20 cellular contexts compared by ENCODE assay signal in the genomic region with DNA sequence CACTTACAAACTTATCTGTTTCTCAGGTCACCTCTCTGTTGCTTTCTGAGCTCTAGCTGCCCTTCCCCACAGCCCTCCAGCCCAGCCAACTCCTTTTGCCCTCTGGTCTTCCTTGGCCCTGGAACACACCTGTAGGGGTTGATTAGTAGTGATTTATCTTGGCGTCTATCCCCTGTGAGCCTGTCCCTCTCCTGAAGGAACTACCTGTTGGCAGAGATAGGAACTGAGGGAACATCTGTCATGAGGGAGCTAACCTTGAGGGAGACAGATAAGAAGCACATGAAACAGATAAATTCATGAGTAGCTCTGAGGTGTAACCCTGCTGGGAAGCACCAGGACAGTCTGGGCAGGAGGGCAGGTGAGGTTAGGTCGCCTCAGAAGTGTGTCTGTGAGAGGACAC. TPM values are rescaled to one million over a fixed set of nuclear protein-coding genes. Genes with fewer than 3 reads are reported as not detected.
DNase-seq lines count a peak whose midpoint lies in the region; ATAC-seq, FAIRE-seq and TF ChIP-seq lines count a peak whose summit lies in the region.
"Had no signal": no experiment of that assay in that cellular context is flagged by ENCODE, and none has a peak within 500 bp of the region (broad histone marks: within the 10 kb centered on the region; RNA-seq: fewer than 3 reads in every experiment).

No MANE protein-coding gene starts in this region.

- H2AK5ac ChIP-seq in mesendoderm (ENCODE audit: low read length) = no peak overlapping the region

- no peaks in the 10 kb centered on the region for H3K4me1 ChIP-seq in CD4-positive, CD25-positive, alpha-beta regulatory T cell (ENCODE audit: control insufficient read depth, insufficient read depth, low read length, poor library complexity, severe bottlenecking)
- H3K4me1 ChIP-seq in astrocyte (ENCODE audit: insufficient read depth, low read length) = peaks cover 10% of the 10 kb centered on the region
- no peaks in the 10 kb centered on the region for H3K4me1 ChIP-seq in mesendoderm (ENCODE audit: control insufficient read depth, low read depth, low read length)
- H3K4me1 ChIP-seq: Caco-2, HAP-1 had no signal

- WGBS in mesendoderm (ENCODE audit: extremely low coverage, insufficient coverage, low lambda C conversion rate) = no CpG with 5 or more reads among the region's 2 CpGs

- H3K9ac ChIP-seq in astrocyte (ENCODE audit: low read length) (no peak overlapping the region), mesendoderm (ENCODE audit: low read length) (no peak overlapping the region)

- H3K27me3 Mint-ChIP-seq in T-helper 1 cell treated with Interleukin-12 subunit alpha and Interleukin-12 subunit beta and Interleukin-4 antibody, amounts not matched to agents 30 μg/mL and 1 μg/mL, for 36 hours (ENCODE audit: low read depth) = no peaks in the 10 kb centered on the region
- no peaks in the 10 kb centered on the region for H3K27me3 Mint-ChIP-seq in CD4-positive, CD25-positive, alpha-beta regulatory T cell
- no peaks in the 10 kb centered on the region for H3K27me3 Mint-ChIP-seq in astrocyte (ENCODE audit: low read depth, unreplicated experiment)
- H3K27me3 Mint-ChIP-seq: CD8-positive, alpha-beta memory T cell had no signal

- no peak for TF ChIP-seq CTCF in astrocyte (IDR thresholded peaks at IDR 0.05; ENCODE audit: insufficient read depth, low read depth, low read length)

- H3K4me2 ChIP-seq in astrocyte (ENCODE audit: low read length) (no peak overlapping the region), mesendoderm (ENCODE audit: low read length) (no peak overlapping the region)

- DNase-seq in T-helper 1 cell (no peak), astrocyte (ENCODE audit: low read depth) (no peak), mesendoderm (no peak), NCI-H510A treated with DMSO at 0.1 percent for 48 hours (lab: John Stamatoyannopoulos, UW) (no peak), substantia nigra (lab: John Stamatoyannopoulos, UW) (no peak)
- DNase-seq in CD4-positive, CD25-positive, alpha-beta regulatory T cell = no peak
- DNase-seq: Caco-2; CD8-positive, alpha-beta memory T cell; DND-41; GDM1; HFFc6 had no signal

- no peaks in the 10 kb centered on the region for H3K4me1 Mint-ChIP-seq in T-helper 1 cell treated with Interleukin-12 subunit alpha and Interleukin-12 subunit beta and Interleukin-4 antibody, amounts not matched to agents 30 μg/mL and 1 μg/mL, for 36 hours (ENCODE audit: low read depth)
- peaks cover 0 to 10% (median 5%) of the 10 kb centered on the region in 4 donors for H3K4me1 Mint-ChIP-seq in CD4-positive, CD25-positive, alpha-beta regulatory T cell
- H3K4me1 Mint-ChIP-seq in astrocyte (ENCODE audit: low read depth, unreplicated experiment) = peaks cover 23% of the 10 kb centered on the region

- H3K27ac ChIP-seq in CD4-positive, CD25-positive, alpha-beta regulatory T cell (ENCODE audit: insufficient read depth, low read length, poor library complexity, severe bottlenecking) = no peak overlapping the region
- no peak overlapping the region for H3K27ac ChIP-seq in astrocyte (ENCODE audit: low read depth, low read length)
- no peak overlapping the region for H3K27ac ChIP-seq in mesendoderm (ENCODE audit: low read depth, low read length)
- H3K27ac ChIP-seq in substantia nigra (ENCODE audit: low read depth, low read length, poor library complexity, severe bottlenecking) = no peak overlapping the region
- H3K27ac ChIP-seq: 22Rv1 had no signal

- H2AFZ ChIP-seq in astrocyte (ENCODE audit: low read depth, low read length) = no peak overlapping the region

- no peak overlapping the region for H3K18ac ChIP-seq in mesendoderm (ENCODE audit: low read length)

- FAIRE-seq in astrocyte (lab: Jason Lieb, UNC) = no peak
- FAIRE-seq: GM12892, H1 had no signal

- H3K4me3 ChIP-seq in CD4-positive, CD25-positive, alpha-beta regulatory T cell (ENCODE audit: low read depth, low read length) = no peak overlapping the region
- H3K4me3 ChIP-seq in astrocyte (ENCODE audit: insufficient read depth, low read depth, low read length) (no peak overlapping the region), mesendoderm (ENCODE audit: low read length) (no peak overlapping the region)
- H3K4me3 ChIP-seq: HAP-1 had no signal

- no peak overlapping the region for H2BK120ac ChIP-seq in mesendoderm (ENCODE audit: low read depth, low read length)

- H3K79me1 ChIP-seq in mesendoderm (ENCODE audit: low read length) = no peaks in the 10 kb centered on the region

- H3K79me2 ChIP-seq in astrocyte (ENCODE audit: insufficient read depth, low read length) (no peaks in the 10 kb centered on the region), mesendoderm (ENCODE audit: control insufficient read depth, insufficient read depth, low read length) (no peaks in the 10 kb centered on the region)

- peaks cover 41% of the 10 kb centered on the region for H3K36me3 Mint-ChIP-seq in T-helper 1 cell treated with Interleukin-12 subunit alpha and Interleukin-12 subunit beta and Interleukin-4 antibody, amounts not matched to agents 30 μg/mL and 1 μg/mL, for 36 hours (ENCODE audit: low read depth)
- H3K36me3 Mint-ChIP-seq in CD4-positive, CD25-positive, alpha-beta regulatory T cell = peaks cover 43% of the 10 kb centered on the region
- peaks cover 24% of the 10 kb centered on the region for H3K36me3 Mint-ChIP-seq in astrocyte (ENCODE audit: low read depth, unreplicated experiment)

- no peak overlapping the region for H2BK15ac ChIP-seq in mesendoderm (replicated peaks; ENCODE audit: low read depth)

- H3K9me3 Mint-ChIP-seq in T-helper 1 cell treated with Interleukin-12 subunit alpha and Interleukin-12 subunit beta and Interleukin-4 antibody, amounts not matched to agents 30 μg/mL and 1 μg/mL, for 36 hours = no peaks in the 10 kb centered on the region
- H3K9me3 Mint-ChIP-seq in CD4-positive, CD25-positive, alpha-beta regulatory T cell = no peaks in the 10 kb centered on the region
- no peaks in the 10 kb centered on the region for H3K9me3 Mint-ChIP-seq in astrocyte (ENCODE audit: unreplicated experiment)
- H3K9me3 Mint-ChIP-seq: CD8-positive, alpha-beta memory T cell; HFFc6 had no signal

- no peak overlapping the region for H3K4me3 Mint-ChIP-seq in T-helper 1 cell treated with Interleukin-12 subunit alpha and Interleukin-12 subunit beta and Interleukin-4 antibody, amounts not matched to agents 30 μg/mL and 1 μg/mL, for 36 hours
- H3K4me3 Mint-ChIP-seq in CD4-positive, CD25-positive, alpha-beta regulatory T cell = no peak overlapping the region
- no peak overlapping the region for H3K4me3 Mint-ChIP-seq in astrocyte (ENCODE audit: unreplicated experiment)
- H3K4me3 Mint-ChIP-seq: CD14-positive monocyte; CD8-positive, alpha-beta memory T cell; HFFc6 had no signal

- H2BK5ac ChIP-seq in mesendoderm (ENCODE audit: low read length) = no peak overlapping the region

- H4K5ac ChIP-seq in mesendoderm (ENCODE audit: low read length) = no peak overlapping the region

- H3K27ac Mint-ChIP-seq in T-helper 1 cell treated with Interleukin-12 subunit alpha and Interleukin-12 subunit beta and Interleukin-4 antibody, amounts not matched to agents 30 μg/mL and 1 μg/mL, for 36 hours = peak overlapping the region; percentile 52
- peak overlapping the region in 2 of 3 donors; percentile 51 to 52 for H3K27ac Mint-ChIP-seq in CD4-positive, CD25-positive, alpha-beta regulatory T cell
- peak overlapping the region; percentile 5 for H3K27ac Mint-ChIP-seq in astrocyte (ENCODE audit: unreplicated experiment)
- H3K27ac Mint-ChIP-seq: CD14-positive monocyte, HFFc6 had no signal

- no peaks in the 10 kb centered on the region for H3K9me3 ChIP-seq in CD4-positive, CD25-positive, alpha-beta regulatory T cell (ENCODE audit: control insufficient read depth in 2 of 2, low read length in 2 of 2)
- no peaks in the 10 kb centered on the region for H3K9me3 ChIP-seq in astrocyte (ENCODE audit: insufficient read depth, low read depth, low read length)
- H3K9me3 ChIP-seq: Caco-2, HAP-1 had no signal

- peaks cover 86% of the 10 kb centered on the region for H3K36me3 ChIP-seq in CD4-positive, CD25-positive, alpha-beta regulatory T cell (ENCODE audit: control insufficient read depth, insufficient read depth, low read length)
- H3K36me3 ChIP-seq in astrocyte (ENCODE audit: insufficient read depth, low read length) = peaks cover 7% of the 10 kb centered on the region
- H3K36me3 ChIP-seq in mesendoderm (ENCODE audit: control insufficient read depth, insufficient read depth, low read length) = peaks cover 4% of the 10 kb centered on the region

- H4K8ac ChIP-seq in mesendoderm (ENCODE audit: low read depth, low read length) = no peak overlapping the region

- ATAC-seq in CD4-positive, CD25-positive, alpha-beta regulatory T cell (ENCODE audit: low read depth in 2 of 2) = no peak
- no peak for ATAC-seq in HG03460 (IDR thresholded peaks at IDR 0.05; ENCODE audit: unreplicated experiment)

- peaks cover 69% of the 10 kb centered on the region for H4K20me1 ChIP-seq in astrocyte (ENCODE audit: insufficient read depth, low read length)

- no peak overlapping the region for H3K56ac ChIP-seq in mesendoderm (ENCODE audit: low read length)

- no peaks in the 10 kb centered on the region for H3K27me3 ChIP-seq in CD4-positive, CD25-positive, alpha-beta regulatory T cell (ENCODE audit: control insufficient read depth, insufficient read depth, low read length)
- no peaks in the 10 kb centered on the region for H3K27me3 ChIP-seq in astrocyte (ENCODE audit: insufficient read depth, low read length)
- H3K27me3 ChIP-seq in mesendoderm (ENCODE audit: insufficient read depth, low read length, poor library complexity) = no peaks in the 10 kb centered on the region

- peak overlapping the region; percentile 24 for H3K23ac ChIP-seq in mesendoderm (ENCODE audit: low read length)

- no peak overlapping the region for H3K4ac ChIP-seq in mesendoderm (ENCODE audit: low read depth, low read length)

RNA-seq across cellular contexts. Expression of gene CABIN1, which starts 38.9 kb away (rescaled TPM):
- 116 TPM for total RNA-seq in CD4-positive, CD25-positive, alpha-beta regulatory T cell
- 1 to 10 TPM; 6.1 to 8.2 (median 7.1) TPM for polyA plus RNA-seq in CD4-positive, CD25-positive, alpha-beta regulatory T cell
- 46.3 and 50.2 TPM in 2 replicates for total RNA-seq in astrocyte
- polyA plus RNA-seq in mesendoderm (2013, experiment 1 of 2) = 20.3 TPM
- 21.0 TPM for polyA plus RNA-seq in mesendoderm (2013, experiment 2 of 2)

RNA-seq across cellular contexts. Expression of gene GSTT4, which starts 44.7 kb away (rescaled TPM):
- not detected for total RNA-seq in CD4-positive, CD25-positive, alpha-beta regulatory T cell
- not detected for polyA plus RNA-seq in CD4-positive, CD25-positive, alpha-beta regulatory T cell
- not detected in 2 replicates for total RNA-seq in astrocyte
- 0.08 TPM for polyA plus RNA-seq in mesendoderm (2013, experiment 1 of 2)
- polyA plus RNA-seq in mesendoderm (2013, experiment 2 of 2) = 0.06 TPM
- total RNA-seq: A673; CD8-positive, alpha-beta memory T cell; H1; HFFc6 had no signal
- polyA plus RNA-seq: BJ; CD14-positive monocyte; CD8-positive, alpha-beta memory T cell had no signal
